27 cellular contexts compared by ENCODE assay signal in genomic region chr2:48109491-48110204, GRCh38.
DNase-seq lines count a peak whose midpoint lies in the region; ATAC-seq, FAIRE-seq and TF ChIP-seq lines count a peak whose summit lies in the region.
"Had no signal": no experiment of that assay in that cellular context is flagged by ENCODE, and none has a peak within 500 bp of the region (broad histone marks: within the 10 kb centered on the region; RNA-seq: fewer than 3 reads in every experiment).

No MANE protein-coding gene starts in this region.

- H3K4me1 Mint-ChIP-seq in activated CD4-positive, alpha-beta T cell treated with anti-CD3 and anti-CD28 coated beads, Interleukin-2, amount 10 ng/mL, durations not matched to agents 24 days and 14 days: peaks cover 35% of the 10 kb centered on the region

- TF ChIP-seq RAD21 in A549 (conservative IDR thresholded peaks at IDR 0.05 in 1 of 2, IDR thresholded peaks at IDR 0.05 in 1 of 2): no peak

- TF ChIP-seq POLR2A in A549 (IDR thresholded peaks at IDR 0.05; ENCODE audit: low read length): no peak

- TF ChIP-seq EP300 in A549 (IDR thresholded peaks at IDR 0.05): no peak

- no peak for ATAC-seq in A549
- no peak for ATAC-seq in foreskin keratinocyte
- ATAC-seq: activated naive CD4-positive, alpha-beta T cell treated with anti-CD3 and anti-CD28 coated beads, Interleukin-2, amount 50 U/mL, for 72 hours; activated T-helper 17 cell treated with anti-CD3 and anti-CD28 coated beads, Interleukin-2, amount 50 U/mL, for 72 hours; CD8-positive, alpha-beta T cell had no signal

- H3K4me1 ChIP-seq in A549 (peaks cover 57% of the 10 kb centered on the region), HEK293 (ENCODE audit: control insufficient read depth, insufficient read depth, low read length) (no peaks in the 10 kb centered on the region), foreskin keratinocyte (peaks cover 23% of the 10 kb centered on the region)

- no peaks in the 10 kb centered on the region for H3K9me3 Mint-ChIP-seq in activated CD4-positive, alpha-beta T cell treated with anti-CD3 and anti-CD28 coated beads, Interleukin-2, amount 10 ng/mL, durations not matched to agents 24 days and 14 days
- H3K9me3 Mint-ChIP-seq: activated T-helper 17 cell treated with anti-CD3 and anti-CD28 coated beads, Interleukin-2, amount 50 U/mL, for 72 hours; CD8-positive, alpha-beta T cell; immature natural killer cell; nephron progenitor cell had no signal

- no peaks in the 10 kb centered on the region for H3K36me3 Mint-ChIP-seq in activated CD4-positive, alpha-beta T cell treated with anti-CD3 and anti-CD28 coated beads, Interleukin-2, amount 10 ng/mL, durations not matched to agents 24 days and 14 days (ENCODE audit: low read depth)
- H3K36me3 Mint-ChIP-seq: activated naive CD4-positive, alpha-beta T cell treated with anti-CD3 and anti-CD28 coated beads, Interleukin-2, amount 50 U/mL, for 72 hours; CD8-positive, alpha-beta T cell; immature natural killer cell had no signal

- H3K4me3 ChIP-seq in A549: no peak overlapping the region
- no peak overlapping the region for H3K4me3 ChIP-seq in HEK293 (ENCODE audit: low read depth, low read length)
- H3K4me3 ChIP-seq: SK-N-MC, suprapubic skin had no signal

- CTCF ChIA-PET in A549 (lab: Yijun Ruan, JAX) (interaction anchor here (0.6 to 6.7 kb wide), 9 partner anchors 144 to 490 kb away, joined by 3 to 135 read pairs (median 4); no protein-coding TSS in a partner anchor), HEK293 (lab: Yijun Ruan, JAX) (interaction anchor here (1.2 to 1.7 kb wide), 3 partner anchors 28 to 316 kb away, joined by 3 to 5 read pairs (median 4); no protein-coding TSS in a partner anchor)

- H3K27ac Mint-ChIP-seq in activated CD4-positive, alpha-beta T cell treated with anti-CD3 and anti-CD28 coated beads, Interleukin-2, amount 10 ng/mL, durations not matched to agents 24 days and 14 days: no peak overlapping the region
- H3K27ac Mint-ChIP-seq: activated naive CD4-positive, alpha-beta T cell treated with anti-CD3 and anti-CD28 coated beads, Interleukin-2, amount 50 U/mL, for 72 hours; CD8-positive, alpha-beta T cell; immature natural killer cell had no signal

- H3K36me3 ChIP-seq in HEK293 (ENCODE audit: control insufficient read depth in 2 of 2, insufficient read depth in 1 of 2, low read length in 2 of 2): no peaks in the 10 kb centered on the region
- H3K36me3 ChIP-seq: suprapubic skin had no signal

- H3K27ac ChIP-seq in A549 (peak overlapping the region; percentile 12 to 52; a peak in 4 of 6 replicates), HEK293 (ENCODE audit: extremely low read depth, low read depth, low read length) (no peak overlapping the region), foreskin keratinocyte (peak overlapping the region; percentile 83)
- H3K27ac ChIP-seq: RWPE1, SK-N-MC, suprapubic skin had no signal

- no peak for FAIRE-seq in A549 (lab: Jason Lieb, UNC)
- FAIRE-seq: GM18507, H54 had no signal

- no peak overlapping the region for H3K4me2 ChIP-seq in A549

- no peaks in the 10 kb centered on the region for H3K9me3 ChIP-seq in A549
- H3K9me3 ChIP-seq in HEK293 (ENCODE audit: control insufficient read depth, insufficient read depth, low read depth, low read length): no peaks in the 10 kb centered on the region
- H3K9me3 ChIP-seq: suprapubic skin had no signal

- POLR2A ChIA-PET in A549 (lab: Yijun Ruan, JAX): no interaction called here
- POLR2A ChIA-PET in HEK293 (lab: Yijun Ruan, JAX): no interaction called here

- H3K4me3 Mint-ChIP-seq in activated CD4-positive, alpha-beta T cell treated with anti-CD3 and anti-CD28 coated beads, Interleukin-2, amount 10 ng/mL, durations not matched to agents 24 days and 14 days: no peak overlapping the region

- TF ChIP-seq CTCF in A549 (IDR thresholded peaks at IDR 0.05) (no peak), HEK293 (tag by site-specific recombination; IDR thresholded peaks at IDR 0.05) (no peak), foreskin keratinocyte (conservative IDR thresholded peaks at IDR 0.05) (no peak)

- no peaks in the 10 kb centered on the region for H3K27me3 ChIP-seq in foreskin keratinocyte
- H3K27me3 ChIP-seq: suprapubic skin had no signal

- intact Hi-C loops in activated CD4-positive, alpha-beta T cell treated with anti-CD3 and anti-CD28 coated beads, Interleukin-2, amount 10 ng/mL, durations not matched to agents 24 days and 14 days (cut with micrococcal nuclease): loop anchor here (5.0 kb wide), 2 partner anchors 327 to 1427 kb away; partner anchors contain the start of gene MSH6

- DNase-seq in A549 (ENCODE audit: low read depth in 1 of 2, low spot score in 1 of 2) (no peak), OCI-M1 (lab: John Stamatoyannopoulos, UW) (peak; percentile 48), foreskin keratinocyte (no peak), putamen (ENCODE audit: low spot score) (no peak), anterior cingulate cortex (lab: John Stamatoyannopoulos, UW) (no peak)
- no peak for DNase-seq in activated CD4-positive, alpha-beta T cell treated with anti-CD3 and anti-CD28 coated beads, Interleukin-2, amount 10 ng/mL, durations not matched to agents 24 days and 14 days
- DNase-seq: amygdala; CD8-positive, alpha-beta T cell; EL; immature natural killer cell; left colon; mammary epithelial cell; NCI-H1092 treated with DMSO at 0.1 percent for 48 hours; NCI-H1694 treated with DMSO at 0.1 percent for 48 hours; NCI-H446; NCI-H774; nephron progenitor cell; stimulated activated CD4-positive, alpha-beta T cell treated with anti-CD3 and anti-CD28 coated beads, Interleukin-1b, Interleukin-23, amount 100 ng/mL, for 48 hours; stimulated activated naive CD4-positive, alpha-beta T cell treated with Interleukin-2 at 50 U/mL for 16 hours had no signal

- peaks cover 5% of the 10 kb centered on the region for H3K27me3 Mint-ChIP-seq in activated CD4-positive, alpha-beta T cell treated with anti-CD3 and anti-CD28 coated beads, Interleukin-2, amount 10 ng/mL, durations not matched to agents 24 days and 14 days
- H3K27me3 Mint-ChIP-seq: activated T-helper 17 cell treated with anti-CD3 and anti-CD28 coated beads, Interleukin-2, amount 50 U/mL, for 72 hours had no signal

- 79% methylated on average over 4 of the region's 4 CpGs for WGBS in A549 (ENCODE audit: missing lambda C conversion rate)

TF ChIP-seq in A549, 52 proteins besides CTCF, POLR2A, EP300 and RAD21 (continues in another document):
- TF ChIP-seq CEBPB (IDR thresholded peaks at IDR 0.05): no peak
- no peak for TF ChIP-seq NR3C1 (IDR thresholded peaks at IDR 0.05)
- TF ChIP-seq USF2 (IDR thresholded peaks at IDR 0.05): no peak
- no peak for TF ChIP-seq MYC (IDR thresholded peaks at IDR 0.05; ENCODE audit: borderline replicate concordance, low read length)
- no peak for TF ChIP-seq HOXB13 (CRISPR knock-in tag; IDR thresholded peaks at IDR 0.05; ENCODE audit: low read depth)
- no peak for TF ChIP-seq BCL3 (IDR thresholded peaks at IDR 0.05)

TF ChIP-seq in HEK293, 187 proteins besides CTCF, POLR2A, EP300 and RAD21:
- TF ChIP-seq OSR2 (tag by site-specific recombination; IDR thresholded peaks at IDR 0.05) (no peak), ZBTB26 (tag by site-specific recombination; optimal IDR thresholded peaks at IDR 0.05) (no peak), ZBTB7A (tag by site-specific recombination; IDR thresholded peaks at IDR 0.05; ENCODE audit: low read depth) (no peak), ZNF555 (tag by site-specific recombination; conservative IDR thresholded peaks at IDR 0.05) (no peak), ZNF362 (tag by site-specific recombination; IDR thresholded peaks at IDR 0.05) (peak; percentile 26; the same call in 1 of the 2 replicates), ZNF626 (tag by site-specific recombination; IDR thresholded peaks at IDR 0.05) (no peak)
